Comparison of ENCODE assay signal across 8 cellular contexts in the genomic region with DNA sequence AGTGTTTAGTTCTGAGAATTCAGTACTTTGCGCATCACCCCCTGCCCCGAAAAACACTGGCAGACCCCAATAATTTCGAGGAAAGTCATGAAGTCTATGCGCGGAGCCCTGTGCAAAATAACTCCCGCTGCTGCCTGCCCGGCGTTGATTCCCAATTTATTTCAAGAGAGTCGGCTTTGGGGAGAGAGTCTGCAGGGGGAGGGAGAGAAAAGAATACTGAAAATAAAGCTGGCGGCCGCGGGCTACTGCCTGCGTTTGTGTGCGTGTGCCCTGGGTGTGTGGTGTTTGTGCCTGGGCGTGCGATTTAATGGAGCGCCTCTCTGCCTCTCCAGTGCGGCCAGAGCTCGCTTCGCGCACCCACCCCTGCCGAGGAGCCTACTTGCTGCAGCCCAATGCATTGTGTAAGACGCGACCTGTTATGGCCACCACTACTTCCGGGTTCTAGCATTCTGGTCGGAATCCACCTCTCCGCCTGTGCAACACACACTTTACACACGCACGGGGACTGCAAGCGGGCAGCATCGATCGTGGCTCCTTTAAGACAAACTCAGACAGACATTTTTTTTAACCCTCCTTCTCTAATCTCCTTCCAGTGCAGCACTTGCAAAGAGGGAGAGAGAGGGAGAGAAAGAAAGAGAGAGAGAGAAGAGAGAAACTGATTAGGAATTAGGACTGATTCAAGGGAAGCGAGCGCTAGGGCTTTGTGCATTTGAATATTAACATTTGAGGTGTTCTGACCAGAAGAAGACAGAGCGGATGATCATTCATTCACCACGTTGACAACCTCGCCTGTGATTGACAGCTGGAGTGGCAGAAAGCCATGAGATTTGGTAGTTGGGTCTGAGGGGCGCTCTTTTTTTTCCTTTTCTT. TPM values are rescaled to one million over a fixed set of nuclear protein-coding genes. Genes with fewer than 3 reads are reported as not detected.
A peak's percentile ranks its signal among the peaks of the same experiment; 100 is the strongest.
DNase-seq lines count a peak whose midpoint lies in the region; ATAC-seq and TF ChIP-seq lines count a peak whose summit lies in the region.

A gene (plus strand): TSS at position 447 of the 870 bp plus-strand sequence. CDS start 732 bp downstream, outside the sequence.

- no peaks in the 10 kb centered on the region for H3K9me2 ChIP-seq in Karpas-422 (replicated peaks; ENCODE audit: insufficient read depth, low read length)

- peak within 1 kb of the TSS; percentile 75 for H3K4me3 ChIP-seq in Karpas-422 (ENCODE audit: low read length)
- H3K4me3 ChIP-seq in cardiac fibroblast (replicated peaks in 1 of 2; ENCODE audit: low read depth in 2 of 2, low read length in 2 of 2): peak within 1 kb of the TSS; percentile 83 to 90
- H3K4me3 ChIP-seq in iPS-18a (ENCODE audit: low read length): peak within 1 kb of the TSS; percentile 72
- H3K4me3 ChIP-seq in rectal smooth muscle tissue (ENCODE audit: low read length): peak within 1 kb of the TSS; percentile 92

- H3K4me1 ChIP-seq in Karpas-422 (ENCODE audit: low read length) (peaks cover 31% of the 10 kb centered on the region), iPS-18a (ENCODE audit: control insufficient read depth, low read depth, low read length) (peaks cover 35% of the 10 kb centered on the region), rectal smooth muscle tissue (ENCODE audit: control insufficient read depth, insufficient read depth, low read length) (peaks cover 3% of the 10 kb centered on the region)

- H3K9ac ChIP-seq in Karpas-422 (ENCODE audit: low read length) (peak within 1 kb of the TSS; percentile 68), iPS-18a (ENCODE audit: low read length) (peak within 1 kb of the TSS; percentile 68), rectal smooth muscle tissue (ENCODE audit: low read length) (peak within 1 kb of the TSS; percentile 75)

- no peaks in the 10 kb centered on the region for H4K20me1 ChIP-seq in Karpas-422 (ENCODE audit: insufficient read depth, low read depth, low read length)

- H3K27ac ChIP-seq in Karpas-422 (ENCODE audit: low read length) (peak within 1 kb of the TSS; percentile 57), iPS-18a (ENCODE audit: low read length) (no peak within 1 kb of the TSS), rectal smooth muscle tissue (ENCODE audit: low read depth, low read length) (peak within 1 kb of the TSS; percentile 98)

- H3K9me3 ChIP-seq in Karpas-422 (ENCODE audit: low read length) (no peaks in the 10 kb centered on the region), iPS-18a (ENCODE audit: control insufficient read depth, low read depth, low read length) (no peaks in the 10 kb centered on the region)

- H3K27me3 ChIP-seq in Karpas-422 (ENCODE audit: low read length): no peaks in the 10 kb centered on the region
- peaks cover 98% of the 10 kb centered on the region for H3K27me3 ChIP-seq in iPS-18a (ENCODE audit: control insufficient read depth, insufficient read depth, low read length)
- peaks cover 4% of the 10 kb centered on the region for H3K27me3 ChIP-seq in rectal smooth muscle tissue (ENCODE audit: control insufficient read depth, insufficient read depth, low read length)

- peak; percentile 80 for ATAC-seq in GM21619 (IDR thresholded peaks at IDR 0.05; ENCODE audit: unreplicated experiment)

- no peak for TF ChIP-seq CTCF in cardiac fibroblast (IDR thresholded peaks at IDR 0.05; ENCODE audit: low read depth, low read length)

- peak within 1 kb of the TSS; percentile 93 for H3K4me2 ChIP-seq in Karpas-422 (ENCODE audit: low read depth, low read length, poor library complexity, severe bottlenecking)

- no peaks in the 10 kb centered on the region for H3K79me2 ChIP-seq in Karpas-422 (ENCODE audit: low read length)

- peak within 1 kb of the TSS; percentile 96 for H2AFZ ChIP-seq in Karpas-422 (ENCODE audit: low read length)

- peak; percentile 99 for DNase-seq in EH (ENCODE audit: low read depth)
- peak; percentile 95 for DNase-seq in Karpas-422
- DNase-seq in cardiac fibroblast (ENCODE audit: low read depth in 2 of 2): peak; percentile 98 to 99
- DNase-seq in activated effector memory CD4-positive, alpha-beta T cell treated with anti-CD3 and anti-CD28 coated beads, Interleukin-2, amount 50 U/mL, for 16 hours: no peak

- H3K36me3 ChIP-seq in Karpas-422 (ENCODE audit: insufficient read depth, low read length) (no peaks in the 10 kb centered on the region), iPS-18a (ENCODE audit: control insufficient read depth, low read depth, low read length) (no peaks in the 10 kb centered on the region), rectal smooth muscle tissue (ENCODE audit: control insufficient read depth, insufficient read depth, low read length) (peaks cover 9% of the 10 kb centered on the region)

TF ChIP-seq in PFSK-1, 5 proteins besides CTCF, POLR2A, EP300 and RAD21:
- TF ChIP-seq POLR2AphosphoS5 (IDR thresholded peaks at IDR 0.05; ENCODE audit: low read depth, low read length): peak; percentile 89
- TF ChIP-seq FOXP2 (optimal IDR thresholded peaks at IDR 0.05; ENCODE audit: borderline replicate concordance, extremely low read depth, extremely low read length, insufficient read depth): peak; percentile 97
- TF ChIP-seq, protein P1, sequence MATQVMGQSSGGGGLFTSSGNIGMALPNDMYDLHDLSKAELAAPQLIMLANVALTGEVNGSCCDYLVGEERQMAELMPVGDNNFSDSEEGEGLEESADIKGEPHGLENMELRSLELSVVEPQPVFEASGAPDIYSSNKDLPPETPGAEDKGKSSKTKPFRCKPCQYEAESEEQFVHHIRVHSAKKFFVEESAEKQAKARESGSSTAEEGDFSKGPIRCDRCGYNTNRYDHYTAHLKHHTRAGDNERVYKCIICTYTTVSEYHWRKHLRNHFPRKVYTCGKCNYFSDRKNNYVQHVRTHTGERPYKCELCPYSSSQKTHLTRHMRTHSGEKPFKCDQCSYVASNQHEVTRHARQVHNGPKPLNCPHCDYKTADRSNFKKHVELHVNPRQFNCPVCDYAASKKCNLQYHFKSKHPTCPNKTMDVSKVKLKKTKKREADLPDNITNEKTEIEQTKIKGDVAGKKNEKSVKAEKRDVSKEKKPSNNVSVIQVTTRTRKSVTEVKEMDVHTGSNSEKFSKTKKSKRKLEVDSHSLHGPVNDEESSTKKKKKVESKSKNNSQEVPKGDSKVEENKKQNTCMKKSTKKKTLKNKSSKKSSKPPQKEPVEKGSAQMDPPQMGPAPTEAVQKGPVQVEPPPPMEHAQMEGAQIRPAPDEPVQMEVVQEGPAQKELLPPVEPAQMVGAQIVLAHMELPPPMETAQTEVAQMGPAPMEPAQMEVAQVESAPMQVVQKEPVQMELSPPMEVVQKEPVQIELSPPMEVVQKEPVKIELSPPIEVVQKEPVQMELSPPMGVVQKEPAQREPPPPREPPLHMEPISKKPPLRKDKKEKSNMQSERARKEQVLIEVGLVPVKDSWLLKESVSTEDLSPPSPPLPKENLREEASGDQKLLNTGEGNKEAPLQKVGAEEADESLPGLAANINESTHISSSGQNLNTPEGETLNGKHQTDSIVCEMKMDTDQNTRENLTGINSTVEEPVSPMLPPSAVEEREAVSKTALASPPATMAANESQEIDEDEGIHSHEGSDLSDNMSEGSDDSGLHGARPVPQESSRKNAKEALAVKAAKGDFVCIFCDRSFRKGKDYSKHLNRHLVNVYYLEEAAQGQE (IDR thresholded peaks at IDR 0.05; ENCODE audit: insufficient read depth in 1 of 2, low read depth in 2 of 2, low read length in 2 of 2): peak; percentile 46 to 71; a peak in 2 of 4 replicates
- peak; percentile 95 for TF ChIP-seq SIN3A (IDR thresholded peaks at IDR 0.05; ENCODE audit: borderline replicate concordance, insufficient read depth, low read length)
- TF ChIP-seq TAF1 (IDR thresholded peaks at IDR 0.05; ENCODE audit: borderline replicate concordance, insufficient read depth, low read length): peak; percentile 98

RNA-seq across cellular contexts. Expression of the gene that starts here (rescaled TPM):
- total RNA-seq in Karpas-422 (2014; rRNA removed; shearing (Covaris generic); ENCODE audit: low replicate concordance): 32.5 and 35.3 TPM in 2 replicates
- 10.6 TPM for polyA plus RNA-seq in PFSK-1 (2012; ENCODE audit: insufficient read length, low read depth)
